ENCODE assay signal across 1 cellular context in the genomic region with DNA sequence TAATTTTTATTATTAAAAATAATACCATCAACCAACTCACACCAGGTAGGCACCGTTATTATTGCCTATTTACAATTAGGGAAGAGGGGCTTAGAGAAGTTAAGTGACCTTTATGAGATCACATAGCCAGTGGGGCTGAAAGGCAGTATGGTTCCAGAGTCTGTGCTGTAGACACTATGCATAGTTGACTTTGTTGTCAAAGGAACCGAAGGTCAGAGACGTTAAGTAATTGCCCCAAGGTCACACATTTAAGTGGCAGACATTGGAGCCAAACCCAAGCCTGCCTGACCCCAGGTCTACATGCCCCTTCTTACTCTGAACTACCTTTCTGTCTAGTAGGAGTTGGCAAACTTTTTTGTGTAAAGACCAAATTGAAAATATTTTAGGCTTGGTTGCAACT.
TF ChIP-seq lines count a peak whose summit lies in the region.

No MANE protein-coding gene starts in this region.

TF ChIP-seq in HepG2, 621 proteins besides CTCF, POLR2A, EP300 and RAD21 (continues in another document):
- TF ChIP-seq ZNF136 (CRISPR knock-in tag; IDR thresholded peaks at IDR 0.05; ENCODE audit: low read depth): no peak
- TF ChIP-seq MED1 (CRISPR knock-in tag; IDR thresholded peaks at IDR 0.05): peak; percentile 43; the same call in 1 of the 2 replicates
- TF ChIP-seq, protein P1, sequence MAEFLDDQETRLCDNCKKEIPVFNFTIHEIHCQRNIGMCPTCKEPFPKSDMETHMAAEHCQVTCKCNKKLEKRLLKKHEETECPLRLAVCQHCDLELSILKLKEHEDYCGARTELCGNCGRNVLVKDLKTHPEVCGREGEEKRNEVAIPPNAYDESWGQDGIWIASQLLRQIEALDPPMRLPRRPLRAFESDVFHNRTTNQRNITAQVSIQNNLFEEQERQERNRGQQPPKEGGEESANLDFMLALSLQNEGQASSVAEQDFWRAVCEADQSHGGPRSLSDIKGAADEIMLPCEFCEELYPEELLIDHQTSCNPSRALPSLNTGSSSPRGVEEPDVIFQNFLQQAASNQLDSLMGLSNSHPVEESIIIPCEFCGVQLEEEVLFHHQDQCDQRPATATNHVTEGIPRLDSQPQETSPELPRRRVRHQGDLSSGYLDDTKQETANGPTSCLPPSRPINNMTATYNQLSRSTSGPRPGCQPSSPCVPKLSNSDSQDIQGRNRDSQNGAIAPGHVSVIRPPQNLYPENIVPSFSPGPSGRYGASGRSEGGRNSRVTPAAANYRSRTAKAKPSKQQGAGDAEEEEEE (CRISPR knock-in tag; IDR thresholded peaks at IDR 0.05; ENCODE audit: borderline replicate concordance): no peak
- TF ChIP-seq SOX5 (CRISPR knock-in tag; IDR thresholded peaks at IDR 0.05; ENCODE audit: borderline replicate concordance): peak; percentile 29; the same call in 1 of the 2 replicates
- TF ChIP-seq PAF1 (CRISPR knock-in tag; IDR thresholded peaks at IDR 0.05): no peak
- TF ChIP-seq FOXA1 (IDR thresholded peaks at IDR 0.05): no peak
- peak; percentile 27; the same call in 1 of the 2 replicates for TF ChIP-seq FOXA1 (CRISPR knock-in tag; IDR thresholded peaks at IDR 0.05)
- TF ChIP-seq ESRRA (CRISPR knock-in tag; IDR thresholded peaks at IDR 0.05; ENCODE audit: low read depth): peak; percentile 85
- peak; percentile 40; the same call in 1 of the 2 replicates for TF ChIP-seq HDAC1 (CRISPR knock-in tag; IDR thresholded peaks at IDR 0.05)
- TF ChIP-seq, protein P2, sequence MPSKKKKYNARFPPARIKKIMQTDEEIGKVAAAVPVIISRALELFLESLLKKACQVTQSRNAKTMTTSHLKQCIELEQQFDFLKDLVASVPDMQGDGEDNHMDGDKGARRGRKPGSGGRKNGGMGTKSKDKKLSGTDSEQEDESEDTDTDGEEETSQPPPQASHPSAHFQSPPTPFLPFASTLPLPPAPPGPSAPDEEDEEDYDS (CRISPR knock-in tag; IDR thresholded peaks at IDR 0.05): no peak
- peak; percentile 35; the same call in 1 of the 2 replicates for TF ChIP-seq ZMYM4 (CRISPR knock-in tag; IDR thresholded peaks at IDR 0.05)
- peak; percentile 71 for TF ChIP-seq NR2F6 (IDR thresholded peaks at IDR 0.05)
- TF ChIP-seq NR2F6 (CRISPR knock-in tag; IDR thresholded peaks at IDR 0.05): peak; percentile 68; the same call in 1 of the 2 replicates
- TF ChIP-seq ZNF44 (CRISPR knock-in tag; IDR thresholded peaks at IDR 0.05): no peak
- no peak for TF ChIP-seq ZSCAN22 (CRISPR knock-in tag; IDR thresholded peaks at IDR 0.05)
- peak; percentile 38; the same call in 1 of the 2 replicates for TF ChIP-seq ISL2 (CRISPR knock-in tag; IDR thresholded peaks at IDR 0.05)
- peak; percentile 68 for TF ChIP-seq RARA (CRISPR knock-in tag; IDR thresholded peaks at IDR 0.05)
- peak; percentile 36; the same call in 1 of the 2 replicates for TF ChIP-seq RXRB (CRISPR knock-in tag; IDR thresholded peaks at IDR 0.05; ENCODE audit: borderline replicate concordance)
- TF ChIP-seq, protein P3, sequence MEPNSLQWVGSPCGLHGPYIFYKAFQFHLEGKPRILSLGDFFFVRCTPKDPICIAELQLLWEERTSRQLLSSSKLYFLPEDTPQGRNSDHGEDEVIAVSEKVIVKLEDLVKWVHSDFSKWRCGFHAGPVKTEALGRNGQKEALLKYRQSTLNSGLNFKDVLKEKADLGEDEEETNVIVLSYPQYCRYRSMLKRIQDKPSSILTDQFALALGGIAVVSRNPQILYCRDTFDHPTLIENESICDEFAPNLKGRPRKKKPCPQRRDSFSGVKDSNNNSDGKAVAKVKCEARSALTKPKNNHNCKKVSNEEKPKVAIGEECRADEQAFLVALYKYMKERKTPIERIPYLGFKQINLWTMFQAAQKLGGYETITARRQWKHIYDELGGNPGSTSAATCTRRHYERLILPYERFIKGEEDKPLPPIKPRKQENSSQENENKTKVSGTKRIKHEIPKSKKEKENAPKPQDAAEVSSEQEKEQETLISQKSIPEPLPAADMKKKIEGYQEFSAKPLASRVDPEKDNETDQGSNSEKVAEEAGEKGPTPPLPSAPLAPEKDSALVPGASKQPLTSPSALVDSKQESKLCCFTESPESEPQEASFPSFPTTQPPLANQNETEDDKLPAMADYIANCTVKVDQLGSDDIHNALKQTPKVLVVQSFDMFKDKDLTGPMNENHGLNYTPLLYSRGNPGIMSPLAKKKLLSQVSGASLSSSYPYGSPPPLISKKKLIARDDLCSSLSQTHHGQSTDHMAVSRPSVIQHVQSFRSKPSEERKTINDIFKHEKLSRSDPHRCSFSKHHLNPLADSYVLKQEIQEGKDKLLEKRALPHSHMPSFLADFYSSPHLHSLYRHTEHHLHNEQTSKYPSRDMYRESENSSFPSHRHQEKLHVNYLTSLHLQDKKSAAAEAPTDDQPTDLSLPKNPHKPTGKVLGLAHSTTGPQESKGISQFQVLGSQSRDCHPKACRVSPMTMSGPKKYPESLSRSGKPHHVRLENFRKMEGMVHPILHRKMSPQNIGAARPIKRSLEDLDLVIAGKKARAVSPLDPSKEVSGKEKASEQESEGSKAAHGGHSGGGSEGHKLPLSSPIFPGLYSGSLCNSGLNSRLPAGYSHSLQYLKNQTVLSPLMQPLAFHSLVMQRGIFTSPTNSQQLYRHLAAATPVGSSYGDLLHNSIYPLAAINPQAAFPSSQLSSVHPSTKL (CRISPR knock-in tag; IDR thresholded peaks at IDR 0.05): peak; percentile 67
- TF ChIP-seq, protein P4, sequence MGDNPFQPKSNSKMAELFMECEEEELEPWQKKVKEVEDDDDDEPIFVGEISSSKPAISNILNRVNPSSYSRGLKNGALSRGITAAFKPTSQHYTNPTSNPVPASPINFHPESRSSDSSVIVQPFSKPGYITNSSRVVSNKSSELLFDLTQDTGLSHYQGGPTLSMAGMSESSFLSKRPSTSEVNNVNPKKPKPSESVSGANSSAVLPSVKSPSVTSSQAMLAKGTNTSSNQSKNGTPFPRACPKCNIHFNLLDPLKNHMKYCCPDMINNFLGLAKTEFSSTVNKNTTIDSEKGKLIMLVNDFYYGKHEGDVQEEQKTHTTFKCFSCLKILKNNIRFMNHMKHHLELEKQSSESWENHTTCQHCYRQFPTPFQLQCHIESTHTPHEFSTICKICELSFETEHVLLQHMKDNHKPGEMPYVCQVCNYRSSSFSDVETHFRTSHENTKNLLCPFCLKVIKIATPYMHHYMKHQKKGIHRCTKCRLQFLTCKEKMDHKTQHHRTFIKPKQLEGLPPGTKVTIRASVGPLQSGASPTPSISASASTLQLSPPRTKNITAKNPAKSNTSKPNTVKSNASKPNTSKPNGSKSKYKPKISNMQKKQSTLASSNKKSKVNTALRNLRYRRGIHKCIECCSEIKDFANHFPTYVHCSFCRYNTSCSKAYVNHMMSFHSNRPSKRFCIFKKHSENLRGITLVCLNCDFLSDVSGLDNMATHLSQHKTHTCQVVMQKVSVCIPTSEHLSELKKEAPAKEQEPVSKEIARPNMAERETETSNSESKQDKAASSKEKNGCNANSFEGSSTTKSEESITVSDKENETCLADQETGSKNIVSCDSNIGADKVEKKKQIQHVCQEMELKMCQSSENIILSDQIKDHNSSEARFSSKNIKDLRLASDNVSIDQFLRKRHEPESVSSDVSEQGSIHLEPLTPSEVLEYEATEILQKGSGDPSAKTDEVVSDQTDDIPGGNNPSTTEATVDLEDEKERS (CRISPR knock-in tag; IDR thresholded peaks at IDR 0.05): no peak
- peak; percentile 25; the same call in 1 of the 2 replicates for TF ChIP-seq HMG20A (CRISPR knock-in tag; IDR thresholded peaks at IDR 0.05; ENCODE audit: borderline replicate concordance)
- TF ChIP-seq FOXP1 (IDR thresholded peaks at IDR 0.05): no peak
- 0 out of 2 replicates have a peak, but pooled peaks have one; percentile 20 for TF ChIP-seq FOXP1 (CRISPR knock-in tag; IDR thresholded peaks at IDR 0.05)
- TF ChIP-seq, protein P5, sequence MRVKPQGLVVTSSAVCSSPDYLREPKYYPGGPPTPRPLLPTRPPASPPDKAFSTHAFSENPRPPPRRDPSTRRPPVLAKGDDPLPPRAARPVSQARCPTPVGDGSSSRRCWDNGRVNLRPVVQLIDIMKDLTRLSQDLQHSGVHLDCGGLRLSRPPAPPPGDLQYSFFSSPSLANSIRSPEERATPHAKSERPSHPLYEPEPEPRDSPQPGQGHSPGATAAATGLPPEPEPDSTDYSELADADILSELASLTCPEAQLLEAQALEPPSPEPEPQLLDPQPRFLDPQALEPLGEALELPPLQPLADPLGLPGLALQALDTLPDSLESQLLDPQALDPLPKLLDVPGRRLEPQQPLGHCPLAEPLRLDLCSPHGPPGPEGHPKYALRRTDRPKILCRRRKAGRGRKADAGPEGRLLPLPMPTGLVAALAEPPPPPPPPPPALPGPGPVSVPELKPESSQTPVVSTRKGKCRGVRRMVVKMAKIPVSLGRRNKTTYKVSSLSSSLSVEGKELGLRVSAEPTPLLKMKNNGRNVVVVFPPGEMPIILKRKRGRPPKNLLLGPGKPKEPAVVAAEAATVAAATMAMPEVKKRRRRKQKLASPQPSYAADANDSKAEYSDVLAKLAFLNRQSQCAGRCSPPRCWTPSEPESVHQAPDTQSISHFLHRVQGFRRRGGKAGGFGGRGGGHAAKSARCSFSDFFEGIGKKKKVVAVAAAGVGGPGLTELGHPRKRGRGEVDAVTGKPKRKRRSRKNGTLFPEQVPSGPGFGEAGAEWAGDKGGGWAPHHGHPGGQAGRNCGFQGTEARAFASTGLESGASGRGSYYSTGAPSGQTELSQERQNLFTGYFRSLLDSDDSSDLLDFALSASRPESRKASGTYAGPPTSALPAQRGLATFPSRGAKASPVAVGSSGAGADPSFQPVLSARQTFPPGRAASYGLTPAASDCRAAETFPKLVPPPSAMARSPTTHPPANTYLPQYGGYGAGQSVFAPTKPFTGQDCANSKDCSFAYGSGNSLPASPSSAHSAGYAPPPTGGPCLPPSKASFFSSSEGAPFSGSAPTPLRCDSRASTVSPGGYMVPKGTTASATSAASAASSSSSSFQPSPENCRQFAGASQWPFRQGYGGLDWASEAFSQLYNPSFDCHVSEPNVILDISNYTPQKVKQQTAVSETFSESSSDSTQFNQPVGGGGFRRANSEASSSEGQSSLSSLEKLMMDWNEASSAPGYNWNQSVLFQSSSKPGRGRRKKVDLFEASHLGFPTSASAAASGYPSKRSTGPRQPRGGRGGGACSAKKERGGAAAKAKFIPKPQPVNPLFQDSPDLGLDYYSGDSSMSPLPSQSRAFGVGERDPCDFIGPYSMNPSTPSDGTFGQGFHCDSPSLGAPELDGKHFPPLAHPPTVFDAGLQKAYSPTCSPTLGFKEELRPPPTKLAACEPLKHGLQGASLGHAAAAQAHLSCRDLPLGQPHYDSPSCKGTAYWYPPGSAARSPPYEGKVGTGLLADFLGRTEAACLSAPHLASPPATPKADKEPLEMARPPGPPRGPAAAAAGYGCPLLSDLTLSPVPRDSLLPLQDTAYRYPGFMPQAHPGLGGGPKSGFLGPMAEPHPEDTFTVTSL (CRISPR knock-in tag; IDR thresholded peaks at IDR 0.05; ENCODE audit: borderline replicate concordance): peak; percentile 73; the same call in 1 of the 2 replicates
- TF ChIP-seq HOXA3 (CRISPR knock-in tag; IDR thresholded peaks at IDR 0.05): peak; percentile 23; the same call in 1 of the 2 replicates
- peak; percentile 54; the same call in 1 of the 2 replicates for TF ChIP-seq FOXA3 (CRISPR knock-in tag; IDR thresholded peaks at IDR 0.05)
- peak; percentile 38; the same call in 1 of the 2 replicates for TF ChIP-seq FOXJ3 (CRISPR knock-in tag; IDR thresholded peaks at IDR 0.05; ENCODE audit: borderline replicate concordance)
- no peak for TF ChIP-seq ZNF33B (CRISPR knock-in tag; IDR thresholded peaks at IDR 0.05)
- 0 out of 2 replicates have a peak, but pooled peaks have one; percentile 31 for TF ChIP-seq NR2F2 (IDR thresholded peaks at IDR 0.05; ENCODE audit: borderline replicate concordance, low read depth)
- TF ChIP-seq, protein P6, sequence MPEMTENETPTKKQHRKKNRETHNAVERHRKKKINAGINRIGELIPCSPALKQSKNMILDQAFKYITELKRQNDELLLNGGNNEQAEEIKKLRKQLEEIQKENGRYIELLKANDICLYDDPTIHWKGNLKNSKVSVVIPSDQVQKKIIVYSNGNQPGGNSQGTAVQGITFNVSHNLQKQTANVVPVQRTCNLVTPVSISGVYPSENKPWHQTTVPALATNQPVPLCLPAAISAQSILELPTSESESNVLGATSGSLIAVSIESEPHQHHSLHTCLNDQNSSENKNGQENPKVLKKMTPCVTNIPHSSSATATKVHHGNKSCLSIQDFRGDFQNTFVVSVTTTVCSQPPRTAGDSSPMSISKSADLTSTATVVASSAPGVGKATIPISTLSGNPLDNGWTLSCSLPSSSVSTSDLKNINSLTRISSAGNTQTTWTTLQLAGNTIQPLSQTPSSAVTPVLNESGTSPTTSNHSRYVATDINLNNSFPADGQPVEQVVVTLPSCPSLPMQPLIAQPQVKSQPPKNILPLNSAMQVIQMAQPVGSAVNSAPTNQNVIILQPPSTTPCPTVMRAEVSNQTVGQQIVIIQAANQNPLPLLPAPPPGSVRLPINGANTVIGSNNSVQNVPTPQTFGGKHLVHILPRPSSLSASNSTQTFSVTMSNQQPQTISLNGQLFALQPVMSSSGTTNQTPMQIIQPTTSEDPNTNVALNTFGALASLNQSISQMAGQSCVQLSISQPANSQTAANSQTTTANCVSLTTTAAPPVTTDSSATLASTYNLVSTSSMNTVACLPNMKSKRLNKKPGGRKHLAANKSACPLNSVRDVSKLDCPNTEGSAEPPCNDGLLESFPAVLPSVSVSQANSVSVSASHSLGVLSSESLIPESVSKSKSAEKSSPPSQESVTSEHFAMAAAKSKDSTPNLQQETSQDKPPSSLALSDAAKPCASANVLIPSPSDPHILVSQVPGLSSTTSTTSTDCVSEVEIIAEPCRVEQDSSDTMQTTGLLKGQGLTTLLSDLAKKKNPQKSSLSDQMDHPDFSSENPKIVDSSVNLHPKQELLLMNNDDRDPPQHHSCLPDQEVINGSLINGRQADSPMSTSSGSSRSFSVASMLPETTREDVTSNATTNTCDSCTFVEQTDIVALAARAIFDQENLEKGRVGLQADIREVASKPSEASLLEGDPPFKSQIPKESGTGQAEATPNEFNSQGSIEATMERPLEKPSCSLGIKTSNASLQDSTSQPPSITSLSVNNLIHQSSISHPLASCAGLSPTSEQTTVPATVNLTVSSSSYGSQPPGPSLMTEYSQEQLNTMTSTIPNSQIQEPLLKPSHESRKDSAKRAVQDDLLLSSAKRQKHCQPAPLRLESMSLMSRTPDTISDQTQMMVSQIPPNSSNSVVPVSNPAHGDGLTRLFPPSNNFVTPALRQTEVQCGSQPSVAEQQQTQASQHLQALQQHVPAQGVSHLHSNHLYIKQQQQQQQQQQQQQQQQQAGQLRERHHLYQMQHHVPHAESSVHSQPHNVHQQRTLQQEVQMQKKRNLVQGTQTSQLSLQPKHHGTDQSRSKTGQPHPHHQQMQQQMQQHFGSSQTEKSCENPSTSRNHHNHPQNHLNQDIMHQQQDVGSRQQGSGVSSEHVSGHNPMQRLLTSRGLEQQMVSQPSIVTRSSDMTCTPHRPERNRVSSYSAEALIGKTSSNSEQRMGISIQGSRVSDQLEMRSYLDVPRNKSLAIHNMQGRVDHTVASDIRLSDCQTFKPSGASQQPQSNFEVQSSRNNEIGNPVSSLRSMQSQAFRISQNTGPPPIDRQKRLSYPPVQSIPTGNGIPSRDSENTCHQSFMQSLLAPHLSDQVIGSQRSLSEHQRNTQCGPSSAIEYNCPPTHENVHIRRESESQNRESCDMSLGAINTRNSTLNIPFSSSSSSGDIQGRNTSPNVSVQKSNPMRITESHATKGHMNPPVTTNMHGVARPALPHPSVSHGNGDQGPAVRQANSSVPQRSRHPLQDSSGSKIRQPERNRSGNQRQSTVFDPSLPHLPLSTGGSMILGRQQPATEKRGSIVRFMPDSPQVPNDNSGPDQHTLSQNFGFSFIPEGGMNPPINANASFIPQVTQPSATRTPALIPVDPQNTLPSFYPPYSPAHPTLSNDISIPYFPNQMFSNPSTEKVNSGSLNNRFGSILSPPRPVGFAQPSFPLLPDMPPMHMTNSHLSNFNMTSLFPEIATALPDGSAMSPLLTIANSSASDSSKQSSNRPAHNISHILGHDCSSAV (CRISPR knock-in tag; IDR thresholded peaks at IDR 0.05; ENCODE audit: borderline replicate concordance): no peak
- TF ChIP-seq FOSL2 (CRISPR knock-in tag; IDR thresholded peaks at IDR 0.05): no peak
- peak; percentile 83 for TF ChIP-seq HNF4A (CRISPR knock-in tag; IDR thresholded peaks at IDR 0.05)
